Comparison of ENCODE assay signal across 9 cellular contexts in genomic region chr6:45709834-45710233, GRCh38.
DNase-seq lines count a peak whose midpoint lies in the region; ATAC-seq, FAIRE-seq and TF ChIP-seq lines count a peak whose summit lies in the region.
"Had no signal": no experiment of that assay in that cellular context is flagged by ENCODE, and none has a peak within 500 bp of the region (broad histone marks: within the 10 kb centered on the region; RNA-seq: fewer than 3 reads in every experiment).

No MANE protein-coding gene starts in this region.

- peaks cover 0 to 8% (median 7%) of the 10 kb centered on the region in 3 donors for H3K4me1 ChIP-seq in esophagus squamous epithelium

- H3K9me3 ChIP-seq in esophagus squamous epithelium, result no peaks in the 10 kb centered on the region

- 60 to 78% methylated on average over 7 of the region's 7 CpGs for WGBS in esophagus squamous epithelium, 2 donors

- no peaks in the 10 kb centered on the region for H3K9me3 Mint-ChIP-seq in activated CD8-positive, alpha-beta memory T cell treated with anti-CD3 and anti-CD28 coated beads, Interleukin-2, amount 10 ng/mL, durations not matched to agents 7 days and 5 days (ENCODE audit: low read depth)
- no peaks in the 10 kb centered on the region for H3K9me3 Mint-ChIP-seq in osteocyte (ENCODE audit: unreplicated experiment)

- H3K27ac Mint-ChIP-seq in activated CD8-positive, alpha-beta memory T cell treated with anti-CD3 and anti-CD28 coated beads, Interleukin-2, amount 10 ng/mL, durations not matched to agents 7 days and 5 days, result peak overlapping the region; percentile 82
- peak overlapping the region; percentile 87 for H3K27ac Mint-ChIP-seq in osteocyte (ENCODE audit: unreplicated experiment)

- H3K4me3 Mint-ChIP-seq in activated CD8-positive, alpha-beta memory T cell treated with anti-CD3 and anti-CD28 coated beads, Interleukin-2, amount 10 ng/mL, durations not matched to agents 7 days and 5 days, result no peak overlapping the region
- H3K4me3 Mint-ChIP-seq in osteocyte (ENCODE audit: unreplicated experiment), result no peak overlapping the region

- peaks cover 50% of the 10 kb centered on the region for H3K4me1 Mint-ChIP-seq in activated CD8-positive, alpha-beta memory T cell treated with anti-CD3 and anti-CD28 coated beads, Interleukin-2, amount 10 ng/mL, durations not matched to agents 7 days and 5 days
- H3K4me1 Mint-ChIP-seq in osteocyte (ENCODE audit: unreplicated experiment), result peaks cover 40% of the 10 kb centered on the region

- H3K27me3 ChIP-seq in esophagus squamous epithelium, result no peaks in the 10 kb centered on the region

- no peaks in the 10 kb centered on the region for H3K36me3 Mint-ChIP-seq in activated CD8-positive, alpha-beta memory T cell treated with anti-CD3 and anti-CD28 coated beads, Interleukin-2, amount 10 ng/mL, durations not matched to agents 7 days and 5 days
- no peaks in the 10 kb centered on the region for H3K36me3 Mint-ChIP-seq in osteocyte (ENCODE audit: unreplicated experiment)

- H3K27ac ChIP-seq in esophagus squamous epithelium, result no peak overlapping the region
- H3K27ac ChIP-seq: RWPE1 had no signal

- peak; percentile 57 for ATAC-seq in activated CD8-positive, alpha-beta memory T cell treated with anti-CD3 and anti-CD28 coated beads, Interleukin-2, amount 10 ng/mL, durations not matched to agents 7 days and 5 days
- peak; percentile 70 for ATAC-seq in HG02852 (IDR thresholded peaks at IDR 0.05; ENCODE audit: unreplicated experiment)

- TF ChIP-seq CTCF in osteocyte (IDR thresholded peaks at IDR 0.05) (no peak), esophagus squamous epithelium (IDR thresholded peaks at IDR 0.05) (no peak)

- H3K36me3 ChIP-seq in esophagus squamous epithelium, result no peaks in the 10 kb centered on the region

- no peak overlapping the region for H3K4me3 ChIP-seq in esophagus squamous epithelium

- FAIRE-seq in RCC 7860 (lab: Jason Lieb, UNC), result no peak

- CTCF ChIA-PET in activated CD8-positive, alpha-beta memory T cell treated with anti-CD3 and anti-CD28 coated beads, Interleukin-2, amount 10 ng/mL, durations not matched to agents 7 days and 5 days (lab: Charles Lee), result no interaction called here

- H3K27me3 Mint-ChIP-seq in activated CD8-positive, alpha-beta memory T cell treated with anti-CD3 and anti-CD28 coated beads, Interleukin-2, amount 10 ng/mL, durations not matched to agents 7 days and 5 days, result no peaks in the 10 kb centered on the region
- H3K27me3 Mint-ChIP-seq in osteocyte (ENCODE audit: unreplicated experiment), result no peaks in the 10 kb centered on the region

- intact Hi-C loops in esophagus squamous epithelium (cut with DNase I), result loop anchor here (10.0 kb wide), 2 partner anchors 285 to 1055 kb away; no protein-coding TSS in a partner anchor

- DNase-seq in activated CD8-positive, alpha-beta memory T cell treated with anti-CD3 and anti-CD28 coated beads, Interleukin-2, amount 10 ng/mL, durations not matched to agents 7 days and 5 days, result peak; percentile 61
- no peak for DNase-seq in activated CD8-positive, alpha-beta memory T cell treated with anti-CD3 and anti-CD28 coated beads for 24 hours
- peak; percentile 83 for DNase-seq in NCI-H526 treated with DMSO at 0.1 percent for 48 hours (lab: John Stamatoyannopoulos, UW)
- DNase-seq in osteocyte (ENCODE audit: extremely low spot score, unreplicated experiment), result no peak
- DNase-seq in esophagus squamous epithelium (lab: John Stamatoyannopoulos, UW), result no peak
- DNase-seq in kidney tubule cell (ENCODE audit: low spot score), result no peak
- no peak for DNase-seq in RCC 7860 (ENCODE audit: low spot score)

- no peak for TF ChIP-seq POLR2A in esophagus squamous epithelium (IDR thresholded peaks at IDR 0.05)

Comparison
In these comparisons a context has a peak if more than half of its experiments do, and no peak if none do; other contexts are left out.
1. DNase-seq: peak in activated CD8-positive, alpha-beta memory T cell treated with anti-CD3 and anti-CD28 coated beads, Interleukin-2, amount 10 ng/mL, durations not matched to agents 7 days and 5 days (single experiment) and NCI-H526 treated with DMSO at 0.1 percent for 48 hours (single experiment); none in activated CD8-positive, alpha-beta memory T cell treated with anti-CD3 and anti-CD28 coated beads for 24 hours (single experiment), osteocyte (single experiment), esophagus squamous epithelium (single experiment), kidney tubule cell (single experiment) and RCC 7860 (single experiment).